8 cellular contexts compared by ENCODE assay signal in genomic region chr15:65530318-65531111, GRCh38. TPM values are rescaled to one million over a fixed set of nuclear protein-coding genes. Genes with fewer than 3 reads are reported as not detected.
DNase-seq lines count a peak whose midpoint lies in the region; ATAC-seq and TF ChIP-seq lines count a peak whose summit lies in the region.

Gene HACD3 (plus strand): TSS chr15:65530463. CDS start chr15:65530632, 169 bp downstream.

- ATAC-seq in GM19025 (IDR thresholded peaks at IDR 0.05; ENCODE audit: low read depth, unreplicated experiment) (peak; percentile 88), HG03432 (IDR thresholded peaks at IDR 0.05; ENCODE audit: unreplicated experiment) (peak; percentile 89), left colon (peak; percentile 89)

- no peak for TF ChIP-seq CTCF in colonic mucosa (IDR thresholded peaks at IDR 0.05)

- H3K27ac ChIP-seq in colonic mucosa, result peak within 1 kb of the TSS; percentile 53

- no peaks in the 10 kb centered on the region for H3K9me3 ChIP-seq in colonic mucosa

- intact Hi-C loops in colonic mucosa (cut with DNase I) (no loop called here), left colon (cut with DNase I, micrococcal nuclease) (no loop called here)

- DNase-seq in AG08395 (ENCODE audit: low spot score) (peak; percentile 97), NCI-H524 (lab: John Stamatoyannopoulos, UW) (peak; percentile 89 to 90), colonic mucosa (peak; percentile 90), left colon (peak; percentile 83 to 92)
- DNase-seq in activated CD4-positive, alpha-beta T cell treated with anti-CD3 and anti-CD28 coated beads for 48 hours, result peak; percentile 93
- peak; percentile 88 for DNase-seq in stimulated activated CD4-positive, alpha-beta T cell treated with anti-CD3 and anti-CD28 coated beads, Interleukin-1b, Interleukin-23, amount 100 ng/mL, for 48 hours

- H3K9ac ChIP-seq in colonic mucosa (ENCODE audit: low read depth in 2 of 2, low read length in 2 of 2), result peak within 1 kb of the TSS; percentile 68 to 86

- peak within 1 kb of the TSS; percentile 84 for H3K4me3 ChIP-seq in colonic mucosa

- no peaks in the 10 kb centered on the region for H3K27me3 ChIP-seq in colonic mucosa

- no peaks in the 10 kb centered on the region for H3K36me3 ChIP-seq in colonic mucosa

- peaks cover 7% of the 10 kb centered on the region for H3K4me1 ChIP-seq in colonic mucosa

RNA-seq across cellular contexts. Expression of gene HACD3, which starts in this region (rescaled TPM):
- total RNA-seq in colonic mucosa, result 10 to 100 TPM; 36.0 to 68.7 TPM
- 10 to 100 TPM; 29.0 to 29.9 TPM for total RNA-seq in left colon

Comparison
In these comparisons a context has a peak if more than half of its experiments do, and no peak if none do; other contexts are left out.
1. Peak in every context shown above with its lines: DNase-seq, ATAC-seq, H3K4me3 ChIP-seq and H3K27ac ChIP-seq.